In the genomic region with DNA sequence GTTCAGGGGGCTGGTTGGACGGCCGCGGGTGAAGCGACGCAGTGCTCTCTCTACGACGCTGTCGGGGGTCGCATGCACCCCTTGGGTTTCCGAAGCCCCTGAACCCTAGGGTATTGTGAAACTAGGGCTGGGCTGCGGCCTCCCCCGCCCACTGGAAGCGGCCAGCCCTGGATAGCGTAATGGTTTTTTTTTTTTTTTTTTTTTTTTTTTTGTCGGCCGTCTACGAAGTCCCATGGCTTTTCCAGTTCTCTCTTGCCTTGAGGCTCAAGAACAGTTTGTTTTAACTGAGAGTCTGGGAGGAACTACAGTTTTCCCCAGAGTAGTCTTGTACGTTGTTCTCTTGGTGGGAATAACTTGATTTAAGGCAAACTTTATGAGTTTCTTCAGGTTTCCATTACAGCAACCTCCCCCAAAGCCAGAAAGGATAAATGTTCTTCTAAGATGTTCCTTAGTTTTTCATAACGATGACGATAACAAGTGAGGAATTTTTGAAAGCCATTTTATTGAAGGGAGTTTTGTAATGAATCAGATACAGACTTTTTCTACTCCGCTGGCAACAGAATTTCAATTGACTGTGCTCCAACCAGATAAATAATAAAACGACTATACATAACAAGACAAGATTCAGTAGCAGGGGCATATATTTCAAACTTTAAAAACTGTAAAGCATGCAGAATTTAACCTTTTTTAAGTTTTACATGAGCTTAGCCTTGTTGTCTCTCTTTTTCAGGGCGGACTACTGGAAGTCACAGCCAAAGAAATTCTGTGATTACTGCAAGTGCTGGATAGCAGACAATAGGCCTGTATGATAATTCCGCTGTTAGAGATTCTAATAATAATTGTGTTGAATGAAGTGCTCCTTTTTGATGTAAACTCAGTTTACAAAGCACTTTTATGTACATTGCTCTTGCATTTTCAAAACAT, we compare ENCODE assay signal across 1 cellular context.
A peak's percentile ranks its signal among the peaks of the same experiment; 100 is the strongest.
TF ChIP-seq lines count a peak whose summit lies in the region.

No MANE protein-coding gene starts in this region.

TF ChIP-seq in K562, 482 proteins besides CTCF, POLR2A, EP300 and RAD21 (continued from another document and continues in another):
- TF ChIP-seq ZBTB40 (IDR thresholded peaks at IDR 0.05), result peak; percentile 53
- TF ChIP-seq ZBTB40 (CRISPR knock-in tag; IDR thresholded peaks at IDR 0.05), result no peak
- no peak for TF ChIP-seq SIN3B (IDR thresholded peaks at IDR 0.05; ENCODE audit: low read depth)
- TF ChIP-seq KLF13 (tag; IDR thresholded peaks at IDR 0.05; ENCODE audit: borderline replicate concordance, low read depth), result no peak
- TF ChIP-seq, protein P1, sequence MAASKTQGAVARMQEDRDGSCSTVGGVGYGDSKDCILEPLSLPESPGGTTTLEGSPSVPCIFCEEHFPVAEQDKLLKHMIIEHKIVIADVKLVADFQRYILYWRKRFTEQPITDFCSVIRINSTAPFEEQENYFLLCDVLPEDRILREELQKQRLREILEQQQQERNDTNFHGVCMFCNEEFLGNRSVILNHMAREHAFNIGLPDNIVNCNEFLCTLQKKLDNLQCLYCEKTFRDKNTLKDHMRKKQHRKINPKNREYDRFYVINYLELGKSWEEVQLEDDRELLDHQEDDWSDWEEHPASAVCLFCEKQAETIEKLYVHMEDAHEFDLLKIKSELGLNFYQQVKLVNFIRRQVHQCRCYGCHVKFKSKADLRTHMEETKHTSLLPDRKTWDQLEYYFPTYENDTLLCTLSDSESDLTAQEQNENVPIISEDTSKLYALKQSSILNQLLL (CRISPR knock-in tag; IDR thresholded peaks at IDR 0.05; ENCODE audit: borderline replicate concordance), result no peak
- TF ChIP-seq, protein P2, sequence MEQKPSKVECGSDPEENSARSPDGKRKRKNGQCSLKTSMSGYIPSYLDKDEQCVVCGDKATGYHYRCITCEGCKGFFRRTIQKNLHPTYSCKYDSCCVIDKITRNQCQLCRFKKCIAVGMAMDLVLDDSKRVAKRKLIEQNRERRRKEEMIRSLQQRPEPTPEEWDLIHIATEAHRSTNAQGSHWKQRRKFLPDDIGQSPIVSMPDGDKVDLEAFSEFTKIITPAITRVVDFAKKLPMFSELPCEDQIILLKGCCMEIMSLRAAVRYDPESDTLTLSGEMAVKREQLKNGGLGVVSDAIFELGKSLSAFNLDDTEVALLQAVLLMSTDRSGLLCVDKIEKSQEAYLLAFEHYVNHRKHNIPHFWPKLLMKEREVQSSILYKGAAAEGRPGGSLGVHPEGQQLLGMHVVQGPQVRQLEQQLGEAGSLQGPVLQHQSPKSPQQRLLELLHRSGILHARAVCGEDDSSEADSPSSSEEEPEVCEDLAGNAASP (IDR thresholded peaks at IDR 0.05), result no peak
- no peak for TF ChIP-seq NR2C2 (CRISPR knock-in tag; IDR thresholded peaks at IDR 0.05)
- TF ChIP-seq NR2C2 (tag; IDR thresholded peaks at IDR 0.05), result peak; percentile 7; the same call in 1 of the 2 replicates
- TF ChIP-seq XRCC5 (IDR thresholded peaks at IDR 0.05; ENCODE audit: low read depth, low read length), result 0 out of 2 replicates have a peak, but pooled peaks have one; percentile 11
- TF ChIP-seq ZNF584 (CRISPR knock-in tag; IDR thresholded peaks at IDR 0.05; ENCODE audit: low read depth), result no peak
- TF ChIP-seq ZNF76 (CRISPR knock-in tag; IDR thresholded peaks at IDR 0.05; ENCODE audit: borderline replicate concordance), result no peak
- TF ChIP-seq ZFX (CRISPR knock-in tag; IDR thresholded peaks at IDR 0.05), result no peak
- TF ChIP-seq, protein P3, sequence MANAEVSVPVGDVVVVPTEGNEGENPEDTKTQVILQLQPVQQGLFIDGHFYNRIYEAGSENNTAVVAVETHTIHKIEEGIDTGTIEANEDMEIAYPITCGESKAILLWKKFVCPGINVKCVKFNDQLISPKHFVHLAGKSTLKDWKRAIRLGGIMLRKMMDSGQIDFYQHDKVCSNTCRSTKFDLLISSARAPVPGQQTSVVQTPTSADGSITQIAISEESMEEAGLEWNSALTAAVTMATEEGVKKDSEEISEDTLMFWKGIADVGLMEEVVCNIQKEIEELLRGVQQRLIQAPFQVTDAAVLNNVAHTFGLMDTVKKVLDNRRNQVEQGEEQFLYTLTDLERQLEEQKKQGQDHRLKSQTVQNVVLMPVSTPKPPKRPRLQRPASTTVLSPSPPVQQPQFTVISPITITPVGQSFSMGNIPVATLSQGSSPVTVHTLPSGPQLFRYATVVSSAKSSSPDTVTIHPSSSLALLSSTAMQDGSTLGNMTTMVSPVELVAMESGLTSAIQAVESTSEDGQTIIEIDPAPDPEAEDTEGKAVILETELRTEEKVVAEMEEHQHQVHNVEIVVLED (CRISPR knock-in tag; IDR thresholded peaks at IDR 0.05), result no peak
- no peak for TF ChIP-seq NELFE (IDR thresholded peaks at IDR 0.05; ENCODE audit: insufficient read depth, insufficient read length)
- TF ChIP-seq NEUROD1 (IDR thresholded peaks at IDR 0.05; ENCODE audit: borderline replicate concordance, low read depth, low read length, partially characterized antibody), result no peak
- TF ChIP-seq SREBF2 (CRISPR knock-in tag; IDR thresholded peaks at IDR 0.05), result no peak
- no peak for TF ChIP-seq ZNF398 (CRISPR knock-in tag; IDR thresholded peaks at IDR 0.05)
- TF ChIP-seq DPF2 (IDR thresholded peaks at IDR 0.05), result no peak
- no peak for TF ChIP-seq ZNF143 (CRISPR knock-in tag; IDR thresholded peaks at IDR 0.05)
- TF ChIP-seq ZBTB8A (IDR thresholded peaks at IDR 0.05; ENCODE audit: partially characterized antibody), result no peak
- no peak for TF ChIP-seq KDM4B (IDR thresholded peaks at IDR 0.05; ENCODE audit: borderline replicate concordance in 2 of 2, low read depth in 1 of 2)
- TF ChIP-seq ZC3H4 (CRISPR knock-in tag; IDR thresholded peaks at IDR 0.05; ENCODE audit: borderline replicate concordance), result no peak
- TF ChIP-seq CSDE1 (IDR thresholded peaks at IDR 0.05), result no peak
- TF ChIP-seq HDGF (IDR thresholded peaks at IDR 0.05), result no peak
- TF ChIP-seq VEZF1 (CRISPR knock-in tag; IDR thresholded peaks at IDR 0.05), result peak; percentile 32
- no peak for TF ChIP-seq JUN (IDR thresholded peaks at IDR 0.05; ENCODE audit: borderline replicate concordance, low read depth, low read length)
- TF ChIP-seq JUN (CRISPR knock-in tag; IDR thresholded peaks at IDR 0.05; ENCODE audit: borderline replicate concordance), result no peak
- no peak for TF ChIP-seq RBM22 (IDR thresholded peaks at IDR 0.05; ENCODE audit: low read depth, low read length, poor library complexity, severe bottlenecking)
- TF ChIP-seq IRF2 (CRISPR knock-in tag; IDR thresholded peaks at IDR 0.05), result no peak
- no peak for TF ChIP-seq NBN (IDR thresholded peaks at IDR 0.05; ENCODE audit: low read depth)
- TF ChIP-seq TEAD2 (tag; IDR thresholded peaks at IDR 0.05), result no peak
- TF ChIP-seq, protein P4, sequence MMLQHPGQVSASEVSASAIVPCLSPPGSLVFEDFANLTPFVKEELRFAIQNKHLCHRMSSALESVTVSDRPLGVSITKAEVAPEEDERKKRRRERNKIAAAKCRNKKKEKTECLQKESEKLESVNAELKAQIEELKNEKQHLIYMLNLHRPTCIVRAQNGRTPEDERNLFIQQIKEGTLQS (IDR thresholded peaks at IDR 0.05), result no peak
- TF ChIP-seq, protein P4 (CRISPR knock-in tag; conservative IDR thresholded peaks at IDR 0.05), result no peak
- no peak for TF ChIP-seq KLF16 (IDR thresholded peaks at IDR 0.05)
- TF ChIP-seq, protein P5, sequence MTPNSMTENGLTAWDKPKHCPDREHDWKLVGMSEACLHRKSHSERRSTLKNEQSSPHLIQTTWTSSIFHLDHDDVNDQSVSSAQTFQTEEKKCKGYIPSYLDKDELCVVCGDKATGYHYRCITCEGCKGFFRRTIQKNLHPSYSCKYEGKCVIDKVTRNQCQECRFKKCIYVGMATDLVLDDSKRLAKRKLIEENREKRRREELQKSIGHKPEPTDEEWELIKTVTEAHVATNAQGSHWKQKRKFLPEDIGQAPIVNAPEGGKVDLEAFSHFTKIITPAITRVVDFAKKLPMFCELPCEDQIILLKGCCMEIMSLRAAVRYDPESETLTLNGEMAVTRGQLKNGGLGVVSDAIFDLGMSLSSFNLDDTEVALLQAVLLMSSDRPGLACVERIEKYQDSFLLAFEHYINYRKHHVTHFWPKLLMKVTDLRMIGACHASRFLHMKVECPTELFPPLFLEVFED (CRISPR knock-in tag; conservative IDR thresholded peaks at IDR 0.05), result no peak
- TF ChIP-seq HNRNPL (IDR thresholded peaks at IDR 0.05; ENCODE audit: low read depth, low read length), result no peak
- no peak for TF ChIP-seq KHSRP (IDR thresholded peaks at IDR 0.05)
